23 cellular contexts compared by ENCODE assay signal in the genomic region with DNA sequence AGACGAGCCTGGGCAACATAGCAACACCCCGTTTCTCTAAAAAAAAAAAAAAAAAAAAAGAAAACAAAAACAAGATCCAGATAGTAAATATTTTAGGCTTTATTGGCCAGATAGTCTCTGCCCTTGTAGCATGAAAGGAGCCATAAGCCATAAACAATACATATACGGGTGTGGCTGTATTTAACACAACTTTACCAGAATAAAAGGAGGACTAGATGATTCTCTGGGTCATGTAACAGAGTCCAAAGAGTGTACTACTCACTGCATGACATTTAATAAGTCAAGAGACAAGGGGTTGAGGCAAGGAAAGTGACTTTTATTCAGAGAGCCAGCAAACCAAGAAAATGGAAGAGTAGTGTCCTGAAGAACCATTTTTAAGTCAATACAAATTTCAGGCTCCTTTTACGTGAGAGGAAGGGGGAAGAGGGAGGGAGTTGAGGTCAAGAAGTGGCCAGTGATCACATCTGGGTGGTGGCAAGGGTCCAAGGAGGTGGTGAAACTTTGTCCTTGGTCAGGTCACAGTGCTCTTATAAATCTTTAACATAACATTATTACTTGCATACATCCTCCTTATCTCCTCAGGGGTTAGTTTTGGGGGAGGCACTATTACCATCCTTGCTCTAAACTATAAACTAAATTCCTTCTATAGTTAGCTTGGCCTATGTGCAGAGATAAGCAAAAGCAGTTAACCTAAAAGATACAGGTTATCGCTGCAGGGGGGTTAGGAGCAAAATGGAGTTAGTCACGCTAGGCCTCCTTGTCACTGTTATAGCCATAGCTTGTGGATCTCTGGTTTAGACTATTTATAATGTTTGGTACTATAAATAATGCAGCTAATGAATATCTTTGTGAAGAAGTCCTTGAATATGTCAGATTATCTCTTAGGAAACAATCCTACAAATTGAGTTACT.
"Had no signal": no experiment of that assay in that cellular context is flagged by ENCODE, and none has a peak within 500 bp of the region (broad histone marks: within the 10 kb centered on the region; RNA-seq: fewer than 3 reads in every experiment).

No MANE protein-coding gene starts in this region.

- H3K27me3 Mint-ChIP-seq: activated CD4-positive, alpha-beta T cell treated with anti-CD3 and anti-CD28 coated beads, Interleukin-2, amount 10 ng/mL, durations not matched to agents 7 days and 5 days; activated T-cell treated with anti-CD3 and anti-CD28 coated beads, Interleukin-2, amount 50 U/mL, for 24 hours; naive thymus-derived CD8-positive, alpha-beta T cell; stimulated activated naive B cell treated with anti-CD40 and anti-IgM and Interleukin-4, amounts not matched to agents 10 μg/mL and 1 μg/mL and 100 μg/mL, for 72 hours had no signal

- H3K4me3 Mint-ChIP-seq: activated CD4-positive, alpha-beta T cell treated with anti-CD3 and anti-CD28 coated beads, Interleukin-2, amount 10 ng/mL, durations not matched to agents 7 days and 5 days; activated CD8-positive, alpha-beta T cell treated with anti-CD3 and anti-CD28 coated beads, Interleukin-2, amount 10 ng/mL, durations not matched to agents 7 days and 5 days; activated naive CD4-positive, alpha-beta T cell treated with anti-CD3 and anti-CD28 coated beads for 36 hours; activated T-cell treated with anti-CD3 and anti-CD28 coated beads, Interleukin-2, amount 50 U/mL, for 24 hours; brain; endodermal cell; naive thymus-derived CD8-positive, alpha-beta T cell; stimulated activated naive B cell treated with anti-CD40 and anti-IgM and Interleukin-4, amounts not matched to agents 10 μg/mL and 1 μg/mL and 100 μg/mL, for 72 hours had no signal

- H3K4me2 ChIP-seq: smooth muscle cell had no signal

- H3K4me1 ChIP-seq: gastroesophageal sphincter had no signal

- ATAC-seq: activated CD8-positive, alpha-beta T cell treated with anti-CD3 and anti-CD28 coated beads, Interleukin-2, amount 10 ng/mL, durations not matched to agents 7 days and 5 days; gastroesophageal sphincter; heart left ventricle; left ventricle myocardium superior; naive thymus-derived CD8-positive, alpha-beta T cell; right lobe of liver; stimulated activated naive B cell treated with anti-CD40 and anti-IgM and Interleukin-4, amounts not matched to agents 10 μg/mL and 1 μg/mL and 100 μg/mL, for 72 hours had no signal

- H3K4me3 ChIP-seq: gastroesophageal sphincter, heart left ventricle, ovary, right lobe of liver, smooth muscle cell, thoracic aorta had no signal

- H3K27ac Mint-ChIP-seq: activated CD4-positive, alpha-beta T cell treated with anti-CD3 and anti-CD28 coated beads, Interleukin-2, amount 10 ng/mL, durations not matched to agents 7 days and 5 days; activated CD8-positive, alpha-beta T cell treated with anti-CD3 and anti-CD28 coated beads, Interleukin-2, amount 10 ng/mL, durations not matched to agents 7 days and 5 days; activated naive CD4-positive, alpha-beta T cell treated with anti-CD3 and anti-CD28 coated beads for 36 hours; activated T-cell treated with anti-CD3 and anti-CD28 coated beads, Interleukin-2, amount 50 U/mL, for 24 hours; activated T-helper 2 cell treated with anti-CD3 and anti-CD28 coated beads, Interferon-gamma antibody, Interleukin-2, Interleukin-4, amounts not matched to agents 10 μg/mL and 5 μg/mL and 100 μg/mL, durations not matched to agents 14 hours and 24 hours and 36 hours; brain; endodermal cell; naive thymus-derived CD8-positive, alpha-beta T cell; stimulated activated naive B cell treated with anti-CD40 and anti-IgM and Interleukin-4, amounts not matched to agents 10 μg/mL and 1 μg/mL and 100 μg/mL, for 72 hours had no signal

- H3K9me3 ChIP-seq: ovary, right lobe of liver, thoracic aorta had no signal

- H3K27ac ChIP-seq: gastroesophageal sphincter, heart left ventricle, ovary, right lobe of liver, thoracic aorta had no signal

- H3K36me3 ChIP-seq: gastroesophageal sphincter, heart left ventricle, ovary, right lobe of liver, thoracic aorta had no signal

- H3K27me3 ChIP-seq: gastroesophageal sphincter, heart left ventricle, ovary, right lobe of liver had no signal

- H3K4me1 Mint-ChIP-seq: endodermal cell had no signal

- H3K9me3 Mint-ChIP-seq: activated T-cell treated with anti-CD3 and anti-CD28 coated beads, Interleukin-2, amount 50 U/mL, for 24 hours; activated T-helper 2 cell treated with anti-CD3 and anti-CD28 coated beads, Interferon-gamma antibody, Interleukin-2, Interleukin-4, amounts not matched to agents 10 μg/mL and 5 μg/mL and 100 μg/mL, durations not matched to agents 14 hours and 24 hours and 36 hours had no signal

- DNase-seq: activated CD4-positive, alpha-beta T cell treated with anti-CD3 and anti-CD28 coated beads, Interleukin-2, amount 10 ng/mL, durations not matched to agents 7 days and 5 days; activated CD4-positive, CD25-positive, alpha-beta regulatory T cell; activated CD8-positive, alpha-beta T cell treated with anti-CD3 and anti-CD28 coated beads, Interleukin-2, amount 10 ng/mL, durations not matched to agents 7 days and 5 days; activated naive CD4-positive, alpha-beta T cell treated with anti-CD3 and anti-CD28 coated beads for 36 hours; activated T-cell treated with anti-CD3 and anti-CD28 coated beads, Interleukin-2, amount 50 U/mL, for 24 hours; anterior cingulate cortex; caudate nucleus; endodermal cell; erythroblast; heart left ventricle; kidney glomerular epithelial cell; left ventricle myocardium superior; mesendoderm; naive thymus-derived CD8-positive, alpha-beta T cell; ovary; right lobe of liver; stimulated activated CD4-positive, alpha-beta T cell treated with anti-CD3 and anti-CD28 coated beads, Interleukin-4, amount 100 ng/mL, for 24 hours; stimulated activated naive B cell treated with anti-CD40 and anti-IgM and Interleukin-4, amounts not matched to agents 10 μg/mL and 1 μg/mL and 100 μg/mL, for 72 hours had no signal

- H3K36me3 Mint-ChIP-seq: naive thymus-derived CD8-positive, alpha-beta T cell had no signal
